ENCODE assay signal across 1 cellular context in the genomic region with DNA sequence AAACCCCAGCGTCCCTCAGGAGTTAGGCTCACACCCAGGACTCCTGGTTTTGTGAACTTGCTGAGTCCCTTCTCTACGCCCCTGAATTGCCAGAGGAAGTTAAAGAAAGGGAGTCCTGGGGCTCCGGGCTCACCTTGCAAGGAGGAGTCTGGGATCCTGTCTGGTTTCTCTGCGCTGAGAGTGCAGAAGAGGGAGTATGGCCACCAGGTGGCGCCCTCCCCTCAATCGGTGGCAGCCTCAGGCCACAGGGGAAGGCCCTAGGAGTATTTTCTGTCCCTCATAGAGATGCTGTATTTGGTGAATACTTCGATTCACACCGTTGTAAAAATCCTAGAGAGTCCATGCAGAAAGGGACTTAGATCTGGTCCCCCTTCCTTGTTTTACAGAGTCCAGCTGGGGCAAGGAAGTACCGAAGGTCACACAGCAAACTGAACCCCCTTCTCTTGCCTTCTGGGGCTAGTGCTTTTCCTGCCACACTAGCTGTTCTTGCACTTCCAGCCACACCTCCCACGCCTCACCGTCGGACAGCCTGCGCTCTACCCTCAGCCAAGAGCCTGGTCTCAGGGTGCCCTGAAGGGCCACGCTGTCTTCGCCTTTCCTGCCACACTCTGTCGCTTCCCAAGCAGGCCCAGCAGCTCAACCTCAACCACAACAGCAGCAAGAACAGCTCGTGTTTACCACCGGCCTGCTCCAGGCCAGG.
TF ChIP-seq lines count a peak whose summit lies in the region.

No MANE protein-coding gene starts in this region.

TF ChIP-seq in IMR-90, 13 proteins besides CTCF, POLR2A, EP300 and RAD21 (continued from another document):
- TF ChIP-seq MAFK (IDR thresholded peaks at IDR 0.05; ENCODE audit: low read depth, low read length), result no peak
- TF ChIP-seq CEBPB (IDR thresholded peaks at IDR 0.05; ENCODE audit: low read depth, low read length), result no peak
- TF ChIP-seq BHLHE40 (IDR thresholded peaks at IDR 0.05; ENCODE audit: low read depth, low read length), result no peak
- TF ChIP-seq, protein P1, sequence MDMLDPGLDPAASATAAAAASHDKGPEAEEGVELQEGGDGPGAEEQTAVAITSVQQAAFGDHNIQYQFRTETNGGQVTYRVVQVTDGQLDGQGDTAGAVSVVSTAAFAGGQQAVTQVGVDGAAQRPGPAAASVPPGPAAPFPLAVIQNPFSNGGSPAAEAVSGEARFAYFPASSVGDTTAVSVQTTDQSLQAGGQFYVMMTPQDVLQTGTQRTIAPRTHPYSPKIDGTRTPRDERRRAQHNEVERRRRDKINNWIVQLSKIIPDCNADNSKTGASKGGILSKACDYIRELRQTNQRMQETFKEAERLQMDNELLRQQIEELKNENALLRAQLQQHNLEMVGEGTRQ (IDR thresholded peaks at IDR 0.05; ENCODE audit: low read depth, low read length), result no peak
- no peak for TF ChIP-seq RCOR1 (IDR thresholded peaks at IDR 0.05; ENCODE audit: insufficient replicate concordance, low read length)
- TF ChIP-seq NFE2L2 (IDR thresholded peaks at IDR 0.05; ENCODE audit: low read depth, low read length), result no peak
TF ChIP-seq in IMR-90: peak in this region for 1.
